1 cellular context compared by ENCODE assay signal in the genomic region with DNA sequence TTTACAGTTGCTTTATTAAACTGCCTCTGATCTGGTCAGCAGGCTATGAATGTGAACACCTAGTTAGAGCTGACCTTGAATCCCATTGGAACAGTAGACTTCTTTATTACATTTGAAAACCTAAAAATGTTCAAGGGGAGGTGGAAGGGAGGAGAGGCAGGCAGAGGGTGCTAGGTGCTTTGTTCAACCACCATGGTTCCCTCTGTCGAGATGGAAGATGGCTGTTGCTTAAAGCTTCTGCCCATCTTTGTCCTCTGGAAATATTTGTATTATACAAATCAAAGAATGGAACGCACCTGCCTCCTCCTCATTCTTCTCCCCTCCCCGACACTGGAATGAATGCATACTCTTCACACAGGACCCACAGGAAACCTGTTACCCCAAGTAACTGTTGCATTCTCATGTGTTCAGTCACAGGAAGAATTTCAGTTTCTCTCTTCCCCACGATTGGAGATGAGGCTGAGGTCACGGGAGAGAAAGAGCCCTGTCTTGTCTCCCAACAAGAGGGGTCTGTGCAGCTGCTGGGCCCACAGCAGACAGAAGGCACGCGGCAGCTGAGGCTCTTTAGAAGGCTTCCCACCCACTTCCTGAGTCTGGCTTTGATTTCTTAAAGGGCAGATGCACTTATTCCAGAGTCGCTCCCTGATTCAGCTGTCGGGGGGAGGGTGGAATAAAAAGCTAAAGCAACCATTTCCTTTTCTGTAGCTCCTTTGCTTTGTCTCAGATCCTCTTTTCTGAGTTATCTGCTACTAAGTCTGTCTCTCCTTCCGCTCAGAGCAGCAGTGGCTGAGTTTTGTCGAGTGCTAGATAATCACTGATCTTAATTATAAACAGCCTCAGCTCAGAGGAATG.
TF ChIP-seq lines count a peak whose summit lies in the region.

No MANE protein-coding gene starts in this region.

TF ChIP-seq in IMR-90, 13 proteins besides CTCF, POLR2A, EP300 and RAD21 (continued from another document):
- TF ChIP-seq ELK1 (IDR thresholded peaks at IDR 0.05; ENCODE audit: borderline replicate concordance, low read depth, low read length) = no peak
- no peak for TF ChIP-seq MXI1 (IDR thresholded peaks at IDR 0.05; ENCODE audit: borderline replicate concordance, low read depth, low read length)
- no peak for TF ChIP-seq MAZ (IDR thresholded peaks at IDR 0.05; ENCODE audit: borderline replicate concordance, low read depth, low read length)
- TF ChIP-seq NFE2L2 (IDR thresholded peaks at IDR 0.05; ENCODE audit: low read depth, low read length) = no peak
- TF ChIP-seq FOS (IDR thresholded peaks at IDR 0.05; ENCODE audit: low read depth, low read length) = no peak
- no peak for TF ChIP-seq BHLHE40 (IDR thresholded peaks at IDR 0.05; ENCODE audit: low read depth, low read length)
- no peak for TF ChIP-seq CEBPB (IDR thresholded peaks at IDR 0.05; ENCODE audit: low read depth, low read length)
- no peak for TF ChIP-seq RCOR1 (IDR thresholded peaks at IDR 0.05; ENCODE audit: insufficient replicate concordance, low read length)
